ENCODE assay signal across 8 cellular contexts in genomic region chr1:1919304-1920056, GRCh38. TPM values are rescaled to one million over a fixed set of nuclear protein-coding genes. Genes with fewer than 3 reads are reported as not detected.
A peak's percentile ranks its signal among the peaks of the same experiment; 100 is the strongest.
DNase-seq lines count a peak whose midpoint lies in the region; ATAC-seq and TF ChIP-seq lines count a peak whose summit lies in the region.

No MANE protein-coding gene starts in this region.

- WGBS in tibial nerve, 2 donors, result 1 to 5% methylated on average over 25 to 33 of the region's 62 CpGs

- H3K79me2 ChIP-seq in parathyroid adenoma, result no peaks in the 10 kb centered on the region

- DNase-seq in GM10266 (ENCODE audit: extremely low spot score) (peak; percentile 100), NCI-H1092 (lab: John Stamatoyannopoulos, UW) (peak; percentile 87), SKM-1 treated with dmso at 0.1 percent for 144 hours (lab: John Stamatoyannopoulos, UW; ENCODE audit: unreplicated experiment) (peak; percentile 92), cardiac muscle cell (ENCODE audit: low read depth in 1 of 2, low spot score in 1 of 2) (peak; percentile 98 to 100), tibial nerve (ENCODE audit: low spot score in 2 of 2) (peak; percentile 97)
- DNase-seq in activated naive CD8-positive, alpha-beta T cell treated with anti-CD3 and anti-CD28 coated beads for 36 hours, result peak; percentile 99

- H3K4me3 ChIP-seq in cardiac muscle cell (peak overlapping the region; percentile 36), parathyroid adenoma (ENCODE audit: low read depth, low read length) (peak overlapping the region; percentile 50), tibial nerve (peak overlapping the region in 3 of 4 donors; percentile 34 to 79 (median 63))

- H2AFZ ChIP-seq in parathyroid adenoma, result peak overlapping the region; percentile 50

- H3K27ac ChIP-seq in cardiac muscle cell (no peak overlapping the region), parathyroid adenoma (no peak overlapping the region), tibial nerve (peak overlapping the region; percentile 65 to 70 (median 68))

- TF ChIP-seq CTCF in GM10266 (IDR thresholded peaks at IDR 0.05; ENCODE audit: control insufficient read depth, insufficient read depth, low read depth, missing control alignments) (no peak), cardiac muscle cell (IDR thresholded peaks at IDR 0.05; ENCODE audit: low read depth, low read length) (no peak), parathyroid adenoma (IDR thresholded peaks at IDR 0.05) (no peak), tibial nerve (IDR thresholded peaks at IDR 0.05) (no peak)

- H3K9me3 ChIP-seq in cardiac muscle cell (ENCODE audit: low read depth), result no peaks in the 10 kb centered on the region
- no peaks in the 10 kb centered on the region for H3K9me3 ChIP-seq in parathyroid adenoma (ENCODE audit: control insufficient read depth, low read length)
- no peaks in the 10 kb centered on the region for H3K9me3 ChIP-seq in tibial nerve

- peak; percentile 53 for ATAC-seq in HG02610 (IDR thresholded peaks at IDR 0.05; ENCODE audit: unreplicated experiment)

- H3K27me3 ChIP-seq in cardiac muscle cell (no peaks in the 10 kb centered on the region), parathyroid adenoma (ENCODE audit: control insufficient read depth, insufficient read depth, low read length) (no peaks in the 10 kb centered on the region), tibial nerve (peaks cover 0 to 13% of the 10 kb centered on the region in 2 donors)

- H3K4me1 Mint-ChIP-seq in activated naive CD8-positive, alpha-beta T cell treated with anti-CD3 and anti-CD28 coated beads for 36 hours, result peaks cover 3% of the 10 kb centered on the region

- H3K9me3 Mint-ChIP-seq in activated naive CD8-positive, alpha-beta T cell treated with anti-CD3 and anti-CD28 coated beads for 36 hours, result no peaks in the 10 kb centered on the region

- peak; percentile 38 to 84 for TF ChIP-seq EP300 in tibial nerve (IDR thresholded peaks at IDR 0.05)

- H3K27ac Mint-ChIP-seq in activated naive CD8-positive, alpha-beta T cell treated with anti-CD3 and anti-CD28 coated beads for 36 hours, result no peak overlapping the region

- H3K36me3 ChIP-seq in cardiac muscle cell (no peaks in the 10 kb centered on the region), parathyroid adenoma (ENCODE audit: control insufficient read depth, insufficient read depth, low read length) (no peaks in the 10 kb centered on the region), tibial nerve (no peaks in the 10 kb centered on the region)

- no peaks in the 10 kb centered on the region for H3K36me3 Mint-ChIP-seq in activated naive CD8-positive, alpha-beta T cell treated with anti-CD3 and anti-CD28 coated beads for 36 hours

- H3K4me1 ChIP-seq in cardiac muscle cell (ENCODE audit: low read depth) (peaks cover 9% of the 10 kb centered on the region), parathyroid adenoma (no peaks in the 10 kb centered on the region), tibial nerve (peaks cover 0 to 31% (median 12%) of the 10 kb centered on the region in 4 donors)

- peak overlapping the region; percentile 70 for H3K4me2 ChIP-seq in parathyroid adenoma (ENCODE audit: low read length)

- peak in 1 of 2 donors; percentile 16 for TF ChIP-seq POLR2A in tibial nerve (IDR thresholded peaks at IDR 0.05)

- no peaks in the 10 kb centered on the region for H3K27me3 Mint-ChIP-seq in activated naive CD8-positive, alpha-beta T cell treated with anti-CD3 and anti-CD28 coated beads for 36 hours

- no peak overlapping the region for H3K9ac ChIP-seq in parathyroid adenoma

- peak overlapping the region; percentile 55 for H3K4me3 Mint-ChIP-seq in activated naive CD8-positive, alpha-beta T cell treated with anti-CD3 and anti-CD28 coated beads for 36 hours

RNA-seq across cellular contexts. Expression of gene TMEM52, which starts 0.4 kb away (rescaled TPM):
- 1 to 10 TPM; 2.4 to 2.7 TPM for total RNA-seq in activated naive CD8-positive, alpha-beta T cell treated with anti-CD3 and anti-CD28 coated beads for 36 hours
- total RNA-seq in cardiac muscle cell (6.9 and 7.1 TPM in 2 replicates), tibial nerve (1 to 10 TPM in 1 of 4 donors, not detected in 3; 1.0 TPM)
- 4.2 and 16.6 TPM in 2 replicates for polyA plus RNA-seq in cardiac muscle cell

RNA-seq across cellular contexts. Expression of gene CALML6, which starts 4.4 kb away (rescaled TPM):
- under 1 TPM; 0.87 to 0.98 TPM for total RNA-seq in activated naive CD8-positive, alpha-beta T cell treated with anti-CD3 and anti-CD28 coated beads for 36 hours
- total RNA-seq in cardiac muscle cell, result 0.63 TPM in 1 of 2 replicates, not detected in the other
- polyA plus RNA-seq in cardiac muscle cell, result 0.28 TPM in 1 of 2 replicates, not detected in the other
- total RNA-seq in tibial nerve, result under 1 TPM in 2 of 4 donors, not detected in 2; 0.42 to 0.78 TPM

RNA-seq across cellular contexts. Expression of gene GNB1, which starts 28.6 kb away (rescaled TPM):
- total RNA-seq in activated naive CD8-positive, alpha-beta T cell treated with anti-CD3 and anti-CD28 coated beads for 36 hours, result 100 to 1,000 TPM; 360 to 394 TPM
- total RNA-seq in cardiac muscle cell, result 85.5 and 93.5 TPM in 2 replicates
- polyA plus RNA-seq in cardiac muscle cell, result 185 and 196 TPM in 2 replicates
- 100 to 1,000 TPM; 150 to 191 (median 159) TPM for total RNA-seq in tibial nerve

Comparison
In these comparisons a context has a peak if more than half of its experiments do, and no peak if none do; other contexts are left out.
1. H3K27ac ChIP-seq: peak in tibial nerve (4 of 4); none in cardiac muscle cell (single experiment) and parathyroid adenoma (single experiment).
2. Peak in every context shown above with its lines, with median percentiles within 50 percentile points of each other: DNase-seq and H3K4me3 ChIP-seq.